ENCODE assay signal across 29 cellular contexts in genomic region chr3:106229495-106230278, GRCh38.
DNase-seq lines count a peak whose midpoint lies in the region; ATAC-seq and TF ChIP-seq lines count a peak whose summit lies in the region.
"Had no signal": no experiment of that assay in that cellular context is flagged by ENCODE, and none has a peak within 500 bp of the region (broad histone marks: within the 10 kb centered on the region; RNA-seq: fewer than 3 reads in every experiment).

No MANE protein-coding gene starts in this region.

- no peaks in the 10 kb centered on the region for H3K79me2 ChIP-seq in SU-DHL-6 (ENCODE audit: insufficient read depth, low read length)
- H3K79me2 ChIP-seq: hepatocyte, parathyroid adenoma had no signal

- H3K9me3 Mint-ChIP-seq in activated T-cell treated with anti-CD3 and anti-CD28 coated beads, Interleukin-2, amount 50 U/mL, for 72 hours: peaks cover 9 to 13% of the 10 kb centered on the region in 2 donors
- H3K9me3 Mint-ChIP-seq: neural crest cell had no signal

- H3K4me2 ChIP-seq in SU-DHL-6 (ENCODE audit: low read depth, low read length, poor library complexity, severe bottlenecking): peak overlapping the region; percentile 20
- H3K4me2 ChIP-seq: BLaER1, hepatocyte had no signal

- H3K27me3 Mint-ChIP-seq in activated T-cell treated with anti-CD3 and anti-CD28 coated beads, Interleukin-2, amount 50 U/mL, for 72 hours (ENCODE audit: low read depth): no peaks in the 10 kb centered on the region
- H3K27me3 Mint-ChIP-seq: dendritic cell treated with granulocyte-macrophage colony-stimulating factor and Interleukin-4, amounts not matched to agents 40 ng/mL and 50 ng/mL, for 4 days had no signal

- H2AFZ ChIP-seq in SU-DHL-6 (ENCODE audit: low read depth, low read length, severe bottlenecking): no peak overlapping the region
- H2AFZ ChIP-seq: hepatocyte, parathyroid adenoma had no signal

- H3K36me3 ChIP-seq in HEK293 (ENCODE audit: control insufficient read depth in 2 of 2, insufficient read depth in 1 of 2, low read length in 2 of 2): no peaks in the 10 kb centered on the region
- no peaks in the 10 kb centered on the region for H3K36me3 ChIP-seq in SU-DHL-6 (ENCODE audit: low read length)
- H3K36me3 ChIP-seq: BLaER1, esophagus muscularis mucosa, HAP-1, transverse colon had no signal

- H3K9ac ChIP-seq in SU-DHL-6 (ENCODE audit: low read length): no peak overlapping the region
- H3K9ac ChIP-seq: BLaER1, parathyroid adenoma had no signal

- H3K27ac ChIP-seq in HEK293 (ENCODE audit: extremely low read depth, low read depth, low read length): no peak overlapping the region
- H3K27ac ChIP-seq in SU-DHL-6 (ENCODE audit: low read depth, low read length): no peak overlapping the region
- H3K27ac ChIP-seq: BLaER1, esophagus muscularis mucosa, hepatocyte, parathyroid adenoma, SK-N-MC, transverse colon had no signal

- H3K4me1 ChIP-seq in HEK293 (ENCODE audit: control insufficient read depth, insufficient read depth, low read length): no peaks in the 10 kb centered on the region
- H3K4me1 ChIP-seq: BLaER1, esophagus muscularis mucosa, HAP-1, parathyroid adenoma, transverse colon had no signal

- no peak for DNase-seq in activated T-cell treated with anti-CD3 and anti-CD28 coated beads, Interleukin-2, amount 50 U/mL, for 72 hours
- DNase-seq in activated T-cell treated with anti-CD3 and anti-CD28 coated beads for 4 hours (no peak), amniotic epithelial cell (ENCODE audit: low read depth) (peak; percentile 34), GOT3 (lab: John Stamatoyannopoulos, UW) (no peak)
- DNase-seq: activated naive CD4-positive, alpha-beta T cell treated with anti-CD3 and anti-CD28 coated beads, Interleukin-2, amount 50 U/mL, for 16 hours; central memory CD4-positive, alpha-beta T cell; DMS153; endodermal cell; foreskin melanocyte; left cardiac atrium; mammary epithelial cell; NCI-H1417; NCI-H2081 treated with DMSO at 0.1 percent for 48 hours; NCI-H345; OCI-M1; small intestine; stimulated activated CD8-positive, alpha-beta memory T cell treated with anti-CD3 and anti-CD28 coated beads, Interleukin-4, amount 100 ng/mL, for 48 hours; transverse colon had no signal

- no peaks in the 10 kb centered on the region for H3K9me2 ChIP-seq in SU-DHL-6 (replicated peaks; ENCODE audit: insufficient read depth, low read length)

- H3K4me3 Mint-ChIP-seq in activated T-cell treated with anti-CD3 and anti-CD28 coated beads, Interleukin-2, amount 50 U/mL, for 72 hours: peak overlapping the region in 1 of 2 donors; percentile 23
- H3K4me3 Mint-ChIP-seq: dendritic cell treated with granulocyte-macrophage colony-stimulating factor and Interleukin-4, amounts not matched to agents 40 ng/mL and 50 ng/mL, for 4 days; endodermal cell; neural crest cell had no signal

- CTCF ChIA-PET in HEK293 (lab: Yijun Ruan, JAX): no interaction called here

- H3K36me3 Mint-ChIP-seq in activated T-cell treated with anti-CD3 and anti-CD28 coated beads, Interleukin-2, amount 50 U/mL, for 72 hours (ENCODE audit: insufficient read depth in 2 of 2): peaks cover 15 to 29% of the 10 kb centered on the region in 2 donors

- H3F3A ChIP-seq in SU-DHL-6 (ENCODE audit: insufficient read depth): no peaks in the 10 kb centered on the region

- TF ChIP-seq CTCF in HEK293 (tag by site-specific recombination; IDR thresholded peaks at IDR 0.05) (no peak), SU-DHL-6 (IDR thresholded peaks at IDR 0.05; ENCODE audit: insufficient read depth, low read length, poor library complexity, severe bottlenecking) (no peak)

- H3K9me3 ChIP-seq in HEK293 (ENCODE audit: control insufficient read depth, insufficient read depth, low read depth, low read length) (no peaks in the 10 kb centered on the region), SU-DHL-6 (ENCODE audit: insufficient read depth, low read length) (no peaks in the 10 kb centered on the region)
- H3K9me3 ChIP-seq: BLaER1, esophagus muscularis mucosa, HAP-1 had no signal

- peaks cover 53% of the 10 kb centered on the region for H3K4me1 Mint-ChIP-seq in activated T-cell treated with anti-CD3 and anti-CD28 coated beads, Interleukin-2, amount 50 U/mL, for 72 hours (ENCODE audit: low read depth)
- H3K4me1 Mint-ChIP-seq: endodermal cell, neural crest cell had no signal

- POLR2A ChIA-PET in HEK293 (lab: Yijun Ruan, JAX): no interaction called here

- H3K27me3 ChIP-seq in SU-DHL-6 (ENCODE audit: low read length): no peaks in the 10 kb centered on the region
- H3K27me3 ChIP-seq: BLaER1, esophagus muscularis mucosa, hepatocyte, transverse colon had no signal

- H4K20me1 ChIP-seq in SU-DHL-6 (ENCODE audit: low read depth, low read length): no peaks in the 10 kb centered on the region
- H4K20me1 ChIP-seq: BLaER1 had no signal

- H3K27ac Mint-ChIP-seq in activated T-cell treated with anti-CD3 and anti-CD28 coated beads, Interleukin-2, amount 50 U/mL, for 72 hours: peak overlapping the region; percentile 11
- H3K27ac Mint-ChIP-seq: endodermal cell had no signal

- H3K4me3 ChIP-seq in HEK293 (ENCODE audit: low read depth, low read length) (no peak overlapping the region), SU-DHL-6 (ENCODE audit: insufficient read depth, low read length, poor library complexity, severe bottlenecking) (no peak overlapping the region)
- H3K4me3 ChIP-seq: BLaER1, esophagus muscularis mucosa, HAP-1, hepatocyte, SK-N-MC, transverse colon had no signal

- ATAC-seq in activated T-cell treated with anti-CD3 and anti-CD28 coated beads, Interleukin-2, amount 50 U/mL, for 72 hours (replicated peaks in 1 of 2): no peak
- ATAC-seq in HG03135 (IDR thresholded peaks at IDR 0.05; ENCODE audit: unreplicated experiment): no peak
- ATAC-seq: left cardiac atrium had no signal

TF ChIP-seq in HEK293, 187 proteins besides CTCF, POLR2A, EP300 and RAD21:
- TF ChIP-seq SP7 (tag by site-specific recombination; IDR thresholded peaks at IDR 0.05) (no peak), ZNF10 (tag by site-specific recombination; IDR thresholded peaks at IDR 0.05) (peak; percentile 51; the same call in 1 of the 2 replicates)
